In genomic region chr19:21020298-21021227, GRCh38 we compare ENCODE assay signal across 1 cellular context.
A peak's percentile ranks its signal among the peaks of the same experiment; 100 is the strongest.
TF ChIP-seq lines count a peak whose summit lies in the region.

Gene ZNF430 (plus strand): TSS chr19:21020657. CDS start chr19:21020801, 144 bp downstream.

TF ChIP-seq in HepG2, 621 proteins besides CTCF, POLR2A, EP300 and RAD21 (continued from another document and continues in another):
- TF ChIP-seq ZNF33B (CRISPR knock-in tag; IDR thresholded peaks at IDR 0.05), result no peak
- no peak for TF ChIP-seq ZNF501 (CRISPR knock-in tag; IDR thresholded peaks at IDR 0.05)
- no peak for TF ChIP-seq ZSCAN5A (CRISPR knock-in tag; IDR thresholded peaks at IDR 0.05; ENCODE audit: borderline replicate concordance)
- TF ChIP-seq STAT6 (CRISPR knock-in tag; IDR thresholded peaks at IDR 0.05; ENCODE audit: borderline replicate concordance), result 0 out of 2 replicates have a peak, but pooled peaks have one; percentile 18
- no peak; the same call in 1 of the 2 replicates for TF ChIP-seq ZNF607 (CRISPR knock-in tag; IDR thresholded peaks at IDR 0.05; ENCODE audit: borderline replicate concordance)
- no peak for TF ChIP-seq HOMEZ (CRISPR knock-in tag; IDR thresholded peaks at IDR 0.05; ENCODE audit: low read depth)
- TF ChIP-seq SMAD1 (CRISPR knock-in tag; IDR thresholded peaks at IDR 0.05; ENCODE audit: borderline replicate concordance, low read depth), result no peak
- no peak for TF ChIP-seq ZNF121 (CRISPR knock-in tag; IDR thresholded peaks at IDR 0.05)
- TF ChIP-seq JARID2 (CRISPR knock-in tag; IDR thresholded peaks at IDR 0.05; ENCODE audit: insufficient replicate concordance), result no peak
- TF ChIP-seq SOX13 (IDR thresholded peaks at IDR 0.05), result no peak
- no peak for TF ChIP-seq SOX13 (CRISPR knock-in tag; conservative IDR thresholded peaks at IDR 0.05 in 1 of 2, IDR thresholded peaks at IDR 0.05 in 1 of 2)
- no peak for TF ChIP-seq TBP (CRISPR knock-in tag; IDR thresholded peaks at IDR 0.05)
- TF ChIP-seq ZNF777 (CRISPR knock-in tag; IDR thresholded peaks at IDR 0.05), result 0 out of 2 replicates have a peak, but pooled peaks have one; percentile 35
- no peak; the same call in 1 of the 2 replicates for TF ChIP-seq GATAD1 (CRISPR knock-in tag; IDR thresholded peaks at IDR 0.05)
- no peak for TF ChIP-seq ZNF432 (CRISPR knock-in tag; IDR thresholded peaks at IDR 0.05; ENCODE audit: borderline replicate concordance)
- TF ChIP-seq SIN3A (IDR thresholded peaks at IDR 0.05; ENCODE audit: borderline replicate concordance, low read depth, low read length), result peak; percentile 92; the same call in 1 of the 2 replicates
- no peak for TF ChIP-seq SP140L (CRISPR knock-in tag; IDR thresholded peaks at IDR 0.05; ENCODE audit: borderline replicate concordance)
- no peak for TF ChIP-seq ADNP (CRISPR knock-in tag; IDR thresholded peaks at IDR 0.05)
- TF ChIP-seq ZNF781 (CRISPR knock-in tag; IDR thresholded peaks at IDR 0.05; ENCODE audit: borderline replicate concordance, not compliant biosample characterization), result no peak
- no peak for TF ChIP-seq MTF2 (CRISPR knock-in tag; IDR thresholded peaks at IDR 0.05; ENCODE audit: borderline replicate concordance)
- TF ChIP-seq THYN1 (CRISPR knock-in tag; IDR thresholded peaks at IDR 0.05; ENCODE audit: borderline replicate concordance, low read depth), result no peak
- no peak for TF ChIP-seq KLF13 (CRISPR knock-in tag; IDR thresholded peaks at IDR 0.05)
- TF ChIP-seq MAFF (IDR thresholded peaks at IDR 0.05; ENCODE audit: low read depth, low read length), result no peak
- no peak for TF ChIP-seq SMAD9 (CRISPR knock-in tag; IDR thresholded peaks at IDR 0.05)
- TF ChIP-seq ZNF326 (CRISPR knock-in tag; IDR thresholded peaks at IDR 0.05; ENCODE audit: borderline replicate concordance), result no peak
- TF ChIP-seq ZNF136 (CRISPR knock-in tag; IDR thresholded peaks at IDR 0.05; ENCODE audit: low read depth), result no peak
- TF ChIP-seq ZNF329 (CRISPR knock-in tag; IDR thresholded peaks at IDR 0.05; ENCODE audit: low read depth), result no peak
- TF ChIP-seq DMTF1 (CRISPR knock-in tag; IDR thresholded peaks at IDR 0.05), result no peak
- no peak for TF ChIP-seq ELK4 (CRISPR knock-in tag; IDR thresholded peaks at IDR 0.05; ENCODE audit: borderline replicate concordance)
- no peak for TF ChIP-seq NCOA2 (CRISPR knock-in tag; IDR thresholded peaks at IDR 0.05)
- no peak for TF ChIP-seq ZNF724P (CRISPR knock-in tag; IDR thresholded peaks at IDR 0.05; ENCODE audit: borderline replicate concordance)
- TF ChIP-seq CEBPZ (IDR thresholded peaks at IDR 0.05; ENCODE audit: low read length), result no peak
- TF ChIP-seq ZFX (CRISPR knock-in tag; IDR thresholded peaks at IDR 0.05; ENCODE audit: low read depth), result peak; percentile 93
- no peak for TF ChIP-seq KLF16 (CRISPR knock-in tag; IDR thresholded peaks at IDR 0.05)
- TF ChIP-seq PLRG1 (conservative IDR thresholded peaks at IDR 0.05), result no peak
- no peak for TF ChIP-seq ZSCAN25 (CRISPR knock-in tag; IDR thresholded peaks at IDR 0.05)
- TF ChIP-seq ZBTB4 (CRISPR knock-in tag; IDR thresholded peaks at IDR 0.05; ENCODE audit: borderline replicate concordance), result no peak
- no peak for TF ChIP-seq HMG20B (CRISPR knock-in tag; conservative IDR thresholded peaks at IDR 0.05)
- TF ChIP-seq ZNF530 (CRISPR knock-in tag; IDR thresholded peaks at IDR 0.05; ENCODE audit: low read depth), result no peak
- TF ChIP-seq TFDP1 (CRISPR knock-in tag; IDR thresholded peaks at IDR 0.05; ENCODE audit: borderline replicate concordance), result peak; percentile 80; the same call in 1 of the 2 replicates
- no peak for TF ChIP-seq ZNF704 (CRISPR knock-in tag; IDR thresholded peaks at IDR 0.05; ENCODE audit: borderline replicate concordance)
- no peak for TF ChIP-seq TARDBP (CRISPR knock-in tag; IDR thresholded peaks at IDR 0.05)
- no peak for TF ChIP-seq ZNF737 (CRISPR knock-in tag; IDR thresholded peaks at IDR 0.05; ENCODE audit: borderline replicate concordance)
